Comparison of ENCODE assay signal across 8 cellular contexts in the genomic region with DNA sequence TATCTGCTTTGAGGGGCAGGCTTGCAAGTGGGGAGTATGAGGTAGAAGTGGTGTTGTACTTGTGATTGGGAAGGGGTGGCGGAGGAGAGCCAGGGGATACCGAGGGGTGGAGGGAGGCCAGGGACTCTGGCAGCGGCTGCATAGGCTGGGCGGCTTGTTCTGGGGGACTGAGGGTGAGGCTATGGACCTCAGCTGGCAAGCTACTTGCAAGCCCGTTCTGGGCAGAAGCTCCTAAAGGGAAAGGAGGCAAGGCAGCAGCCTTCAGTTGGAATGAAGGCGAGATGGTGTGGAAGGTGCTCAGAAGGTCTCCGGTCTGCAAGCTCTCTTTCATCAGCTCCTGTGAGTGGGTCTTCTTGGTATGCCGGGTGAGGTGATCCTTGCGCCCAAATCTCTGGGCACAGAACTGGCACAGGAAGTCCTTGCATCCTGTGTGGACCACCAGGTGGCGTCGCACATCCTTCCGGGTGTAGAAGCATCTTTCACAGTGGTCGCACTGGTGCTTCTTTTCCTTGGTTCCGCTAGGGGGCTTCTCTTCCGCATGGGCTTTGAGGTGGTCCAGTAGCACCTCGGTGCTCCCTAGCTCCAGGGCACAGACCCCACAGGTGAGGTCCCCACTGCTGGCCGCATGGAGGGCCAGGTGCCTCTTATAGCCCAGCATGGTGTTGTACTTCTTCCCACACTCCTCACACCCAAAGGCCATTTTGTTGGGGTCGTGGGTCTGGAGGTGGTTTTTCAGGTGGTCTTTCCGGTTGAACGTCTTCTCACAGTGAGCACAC.
DNase-seq lines count a peak whose midpoint lies in the region; ATAC-seq and TF ChIP-seq lines count a peak whose summit lies in the region.

No MANE protein-coding gene starts in this region.

- TF ChIP-seq CTCF in MCF 10A (IDR thresholded peaks at IDR 0.05; ENCODE audit: unreplicated experiment) (peak; percentile 55), breast epithelium (IDR thresholded peaks at IDR 0.05) (peak in 1 of 3 donors; percentile 25), RWPE1 (conservative IDR thresholded peaks at IDR 0.05; ENCODE audit: low read depth) (peak; percentile 43)

- H3K27ac Mint-ChIP-seq in MCF 10A (ENCODE audit: low read depth, unreplicated experiment), result no peak overlapping the region

- H3K27me3 Mint-ChIP-seq in MCF 10A (ENCODE audit: insufficient read depth, unreplicated experiment), result no peaks in the 10 kb centered on the region

- WGBS in right cardiac atrium, result 62% methylated on average over 20 of the region's 20 CpGs

- no peaks in the 10 kb centered on the region for H3K4me1 ChIP-seq in breast epithelium
- H3K4me1 ChIP-seq in right cardiac atrium (ENCODE audit: control insufficient read depth, insufficient read depth, low read length), result no peaks in the 10 kb centered on the region

- CTCF ChIA-PET in MCF 10A (lab: Yijun Ruan, JAX) (interaction anchor here (0.5 to 7.6 kb wide), 16 partner anchors 9 to 1611 kb away, joined by 3 to 75 read pairs (median 4); partner anchors contain the start of gene PLAGL1), RWPE1 (lab: Yijun Ruan, JAX) (interaction anchor here (0.5 to 1.3 kb wide), 10 partner anchors 11 to 603 kb away, joined by 3 to 8 read pairs (median 3); partner anchors contain the start of gene PLAGL1)

- peaks cover 4% of the 10 kb centered on the region for H3K4me1 Mint-ChIP-seq in MCF 10A (ENCODE audit: insufficient read depth, unreplicated experiment)

- no TSS peak for BruUV-seq in MCF 10A (replicated peaks; lab: Mats Ljungman, UMichigan)

- H3K4me3 ChIP-seq in breast epithelium (no peak overlapping the region), right cardiac atrium (ENCODE audit: low read length) (no peak overlapping the region)

- ATAC-seq in HG03460 (IDR thresholded peaks at IDR 0.05; ENCODE audit: unreplicated experiment) (peak; percentile 62), right cardiac atrium (peak; percentile 32 to 51)

- H3K4me3 Mint-ChIP-seq in MCF 10A (ENCODE audit: unreplicated experiment), result no peak overlapping the region

- intact Hi-C loops in MCF 10A (cut with micrococcal nuclease), result no loop called here
- intact Hi-C loops in breast epithelium (cut with DNase I; ENCODE audit: low total_unique reads), result no loop called here
- intact Hi-C loops in right cardiac atrium (cut with DNase I), result loop anchor here in 2 of 4 donors (5.0 kb wide), 1 partner anchor 70 kb away; no protein-coding TSS in a partner anchor

- TF ChIP-seq POLR2A in breast epithelium (IDR thresholded peaks at IDR 0.05), result no peak

- H3K27ac ChIP-seq in breast epithelium, result no peak overlapping the region
- H3K27ac ChIP-seq in RWPE1, result no peak overlapping the region
- no peak overlapping the region for H3K27ac ChIP-seq in right cardiac atrium (ENCODE audit: low read length)

- no peaks in the 10 kb centered on the region for H3K36me3 ChIP-seq in breast epithelium

- H3K36me3 Mint-ChIP-seq in MCF 10A (ENCODE audit: insufficient read depth, unreplicated experiment), result no peaks in the 10 kb centered on the region

- POLR2A ChIA-PET in MCF 10A (lab: Yijun Ruan, JAX), result interaction anchor here (1.5 kb wide), 1 partner anchor 71 kb away, joined by 5 read pairs; no protein-coding TSS in a partner anchor
- POLR2A ChIA-PET in RWPE1 (lab: Yijun Ruan, JAX; ENCODE audit: low non-redundant PET), result no interaction called here

- H3K9me3 Mint-ChIP-seq in MCF 10A (ENCODE audit: unreplicated experiment), result no peaks in the 10 kb centered on the region

- DNase-seq in MCF 10A (ENCODE audit: unreplicated experiment), result peak; percentile 56
- DNase-seq in breast epithelium (ENCODE audit: low spot score in 2 of 2), result no peak
- peak; percentile 29 for DNase-seq in RWPE1 (ENCODE audit: low spot score)
- peak in 3 of 4 experiments; percentile 4 to 43 (median 23) for DNase-seq in activated naive CD4-positive, alpha-beta T cell (lab: John Stamatoyannopoulos, UW)
- DNase-seq in right cardiac atrium, result peak; percentile 53 to 80 (median 74)
- DNase-seq in stimulated activated CD4-positive, alpha-beta T cell treated with anti-CD3 and anti-CD28 coated beads, Interleukin-1b, Interleukin-23, amount 100 ng/mL, for 4 hours (ENCODE audit: low read depth in 2 of 2), result peak; percentile 32 to 44
- no peak for DNase-seq in DMS79 (lab: John Stamatoyannopoulos, UW)

- H3K9me3 ChIP-seq in breast epithelium (no peaks in the 10 kb centered on the region), right cardiac atrium (ENCODE audit: control insufficient read depth, low read length) (no peaks in the 10 kb centered on the region)

- H3K27me3 ChIP-seq in breast epithelium, result no peaks in the 10 kb centered on the region
- H3K27me3 ChIP-seq in right cardiac atrium (ENCODE audit: control insufficient read depth, insufficient read depth), result no peaks in the 10 kb centered on the region

Comparison
In these comparisons a context has a peak if more than half of its experiments do, and no peak if none do; other contexts are left out.
1. DNase-seq: peak in MCF 10A (single experiment), RWPE1 (single experiment), activated naive CD4-positive, alpha-beta T cell (3 of 4), right cardiac atrium (3 of 3) and stimulated activated CD4-positive, alpha-beta T cell treated with anti-CD3 and anti-CD28 coated beads, Interleukin-1b, Interleukin-23, amount 100 ng/mL, for 4 hours (2 of 2); none in breast epithelium (0 of 2) and DMS79 (single experiment).